Comparison of ENCODE assay signal across 9 cellular contexts in the genomic region with DNA sequence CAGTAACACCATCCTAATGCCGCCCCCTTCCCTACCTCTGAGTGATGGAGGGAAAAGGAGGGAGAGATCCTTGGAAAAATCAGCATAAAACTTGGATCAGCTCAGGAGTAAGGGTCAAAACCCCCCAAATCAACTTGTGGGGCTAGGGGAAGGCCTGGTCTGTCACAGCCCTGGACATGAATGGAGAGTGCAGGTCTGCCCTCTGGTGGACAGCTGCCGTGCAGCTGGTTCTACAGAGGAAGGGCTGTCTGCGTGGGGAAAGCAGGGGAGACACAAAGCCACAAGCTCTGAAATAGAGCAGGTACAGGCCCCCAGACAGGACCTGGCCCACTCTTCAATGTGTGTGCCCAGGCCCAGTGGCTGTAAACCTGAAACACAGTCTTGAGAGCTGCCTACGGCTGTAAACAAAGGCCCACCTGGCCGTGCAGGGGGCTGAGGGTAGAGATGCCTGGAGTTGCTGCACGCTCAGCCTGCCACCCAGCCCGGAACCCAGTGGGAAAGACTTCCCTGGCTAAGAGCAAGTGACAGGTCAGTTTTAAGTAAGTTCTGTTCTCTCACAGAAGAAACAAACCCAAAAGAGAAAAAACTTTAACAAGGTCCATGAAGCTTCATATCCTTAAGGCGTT. TPM values are rescaled to one million over a fixed set of nuclear protein-coding genes. Genes with fewer than 3 reads are reported as not detected.
A peak's percentile ranks its signal among the peaks of the same experiment; 100 is the strongest.
DNase-seq lines count a peak whose midpoint lies in the region; ATAC-seq, FAIRE-seq and TF ChIP-seq lines count a peak whose summit lies in the region.
"Had no signal": no experiment of that assay in that cellular context is flagged by ENCODE, and none has a peak within 500 bp of the region (broad histone marks: within the 10 kb centered on the region; RNA-seq: fewer than 3 reads in every experiment).

No MANE protein-coding gene starts in this region.

- H3K36me3 Mint-ChIP-seq in T-helper 17 cell (ENCODE audit: low read depth) (peaks cover 17% of the 10 kb centered on the region), astrocyte (ENCODE audit: low read depth, unreplicated experiment) (peaks cover 12% of the 10 kb centered on the region)

- H3K27ac Mint-ChIP-seq in T-helper 17 cell (no peak overlapping the region), astrocyte (ENCODE audit: unreplicated experiment) (no peak overlapping the region)

- H3K79me2 ChIP-seq in astrocyte (ENCODE audit: insufficient read depth, low read length), result no peaks in the 10 kb centered on the region

- H3K4me2 ChIP-seq in astrocyte (ENCODE audit: low read length), result no peak overlapping the region

- H3K4me1 ChIP-seq in astrocyte (ENCODE audit: insufficient read depth, low read length), result no peaks in the 10 kb centered on the region

- H3K9me3 Mint-ChIP-seq in astrocyte (ENCODE audit: unreplicated experiment), result no peaks in the 10 kb centered on the region

- H3K27ac ChIP-seq in astrocyte (ENCODE audit: low read depth, low read length), result no peak overlapping the region
- H3K27ac ChIP-seq: SK-N-MC had no signal

- H3K4me3 Mint-ChIP-seq in T-helper 17 cell (no peak overlapping the region), astrocyte (ENCODE audit: unreplicated experiment) (no peak overlapping the region)

- H3K4me1 Mint-ChIP-seq in T-helper 17 cell, result peaks cover 19% of the 10 kb centered on the region
- no peaks in the 10 kb centered on the region for H3K4me1 Mint-ChIP-seq in astrocyte (ENCODE audit: low read depth, unreplicated experiment)

- no peaks in the 10 kb centered on the region for H3K9me3 ChIP-seq in T-helper 17 cell (ENCODE audit: control insufficient read depth, low read length, poor library complexity, severe bottlenecking)
- no peaks in the 10 kb centered on the region for H3K9me3 ChIP-seq in astrocyte (ENCODE audit: insufficient read depth, low read depth, low read length)

- in situ Hi-C loops in Caki2 (cut with HindIII; ENCODE audit: low pct_unique_long_range_greater_than_20kb, low sequenced_read_pairs), result loop anchor here (10.0 to 25.0 kb wide), 2 partner anchors 143 to 330 kb away; a partner anchor contains a TSS

- peak; percentile 62 for ATAC-seq in T-helper 17 cell
- ATAC-seq in HG03045 (IDR thresholded peaks at IDR 0.05; ENCODE audit: unreplicated experiment), result no peak

- H2AFZ ChIP-seq in astrocyte (ENCODE audit: low read depth, low read length), result no peak overlapping the region

- TF ChIP-seq CTCF in astrocyte (IDR thresholded peaks at IDR 0.05; ENCODE audit: insufficient read depth, low read depth, low read length), result peak; percentile 90

- no peak overlapping the region for H3K4me3 ChIP-seq in astrocyte (ENCODE audit: insufficient read depth, low read depth, low read length)
- H3K4me3 ChIP-seq: SK-N-MC had no signal

- peaks cover 89% of the 10 kb centered on the region for H4K20me1 ChIP-seq in astrocyte (ENCODE audit: insufficient read depth, low read length)

- peaks cover 32% of the 10 kb centered on the region for H3K36me3 ChIP-seq in astrocyte (ENCODE audit: insufficient read depth, low read length)

- no peaks in the 10 kb centered on the region for H3K27me3 ChIP-seq in astrocyte (ENCODE audit: insufficient read depth, low read length)

- peak; percentile 35 for DNase-seq in Caki2 (ENCODE audit: low read depth)
- peak; percentile 82 for DNase-seq in HT-29 (ENCODE audit: low spot score)
- peak in 1 of 3 donors; percentile 47 for DNase-seq in T-helper 17 cell
- DNase-seq in astrocyte (ENCODE audit: low read depth), result no peak
- DNase-seq in iPS-NIHi11 (ENCODE audit: low spot score), result peak; percentile 86
- DNase-seq in stimulated activated CD4-positive, alpha-beta T cell treated with anti-CD3 and anti-CD28 coated beads, Interleukin-1b, Interleukin-23, amount 100 ng/mL, for 24 hours (ENCODE audit: low read depth in 4 of 4, low spot score in 1 of 4), result peak in 3 of 4 experiments; percentile 22 to 52 (median 22)
- no peak for DNase-seq in mesenteric fat pad (ENCODE audit: low spot score)

- no peak overlapping the region for H3K9ac ChIP-seq in astrocyte (ENCODE audit: low read length)

- FAIRE-seq in astrocyte (lab: Jason Lieb, UNC), result no peak

- H3K27me3 Mint-ChIP-seq in T-helper 17 cell (no peaks in the 10 kb centered on the region), astrocyte (ENCODE audit: low read depth, unreplicated experiment) (no peaks in the 10 kb centered on the region)

RNA-seq across cellular contexts. Expression of a gene that starts 16.4 kb away (rescaled TPM):
- 40.5 and 45.1 TPM in 2 replicates for total RNA-seq in Caki2 (2014; rRNA removed; shearing (Covaris generic); ENCODE audit: low replicate concordance)
- total RNA-seq in HT-29 (2014; rRNA removed; shearing (Covaris generic)), result 94.7 and 115 TPM in 2 replicates
- total RNA-seq in T-helper 17 cell (100 to 1,000 TPM; 216 to 243 TPM), astrocyte (57.4 and 65.8 TPM in 2 replicates), mesenteric fat pad (51.4 TPM)

Comparison
In these comparisons a context has a peak if more than half of its experiments do, and no peak if none do; other contexts are left out.
1. DNase-seq: peak in Caki2 (single experiment), HT-29 (single experiment), iPS-NIHi11 (single experiment) and stimulated activated CD4-positive, alpha-beta T cell treated with anti-CD3 and anti-CD28 coated beads, Interleukin-1b, Interleukin-23, amount 100 ng/mL, for 24 hours (3 of 4); none in astrocyte (single experiment) and mesenteric fat pad (single experiment).